Comparison of ENCODE assay signal across 13 cellular contexts in genomic region chr4:110164251-110164650, GRCh38. TPM values are rescaled to one million over a fixed set of nuclear protein-coding genes. Genes with fewer than 3 reads are reported as not detected.
DNase-seq lines count a peak whose midpoint lies in the region; ATAC-seq and TF ChIP-seq lines count a peak whose summit lies in the region.
"Had no signal": no experiment of that assay in that cellular context is flagged by ENCODE, and none has a peak within 500 bp of the region (broad histone marks: within the 10 kb centered on the region; RNA-seq: fewer than 3 reads in every experiment).

No MANE protein-coding gene starts in this region.

- H3K27me3 Mint-ChIP-seq in stimulated activated naive CD8-positive, alpha-beta T cell treated with anti-CD3 and anti-CD28 coated beads, Interleukin-15, Interleukin-2, amounts not matched to agents 100 ng/mL and 50 ng/mL, for 24 hours, result no peaks in the 10 kb centered on the region
- H3K27me3 Mint-ChIP-seq in activated CD8-positive, alpha-beta T cell treated with anti-CD3 and anti-CD28 coated beads, Interleukin-2, amount 10 ng/mL, durations not matched to agents 7 days and 5 days (ENCODE audit: low read depth), result no peaks in the 10 kb centered on the region
- no peaks in the 10 kb centered on the region for H3K27me3 Mint-ChIP-seq in type B pancreatic cell
- H3K27me3 Mint-ChIP-seq: progenitor cell of endocrine pancreas had no signal

- no peak for ATAC-seq in stimulated activated naive CD8-positive, alpha-beta T cell treated with anti-CD3 and anti-CD28 coated beads, Interleukin-15, Interleukin-2, amounts not matched to agents 100 U/mL and 50 U/mL, for 24 hours
- ATAC-seq in activated CD8-positive, alpha-beta T cell treated with anti-CD3 and anti-CD28 coated beads, Interleukin-2, amount 10 ng/mL, durations not matched to agents 7 days and 5 days, result no peak
- ATAC-seq in HG03196 (IDR thresholded peaks at IDR 0.05; ENCODE audit: unreplicated experiment), result no peak

- H3K4me1 Mint-ChIP-seq in stimulated activated naive CD8-positive, alpha-beta T cell treated with anti-CD3 and anti-CD28 coated beads, Interleukin-15, Interleukin-2, amounts not matched to agents 100 ng/mL and 50 ng/mL, for 24 hours (ENCODE audit: low read depth), result peaks cover 39% of the 10 kb centered on the region
- peaks cover 30% of the 10 kb centered on the region for H3K4me1 Mint-ChIP-seq in activated CD8-positive, alpha-beta T cell treated with anti-CD3 and anti-CD28 coated beads, Interleukin-2, amount 10 ng/mL, durations not matched to agents 7 days and 5 days (ENCODE audit: low read depth)
- peaks cover 30% of the 10 kb centered on the region for H3K4me1 Mint-ChIP-seq in type B pancreatic cell (ENCODE audit: unreplicated experiment)

- POLR2A ChIA-PET in activated CD8-positive, alpha-beta T cell treated with anti-CD3 and anti-CD28 coated beads, Interleukin-2, amount 10 ng/mL, durations not matched to agents 7 days and 5 days (lab: Charles Lee), result interaction anchor here (0.6 to 2.8 kb wide), 5 partner anchors 20 to 1935 kb away, joined by 3 to 31 read pairs (median 4); partner anchors contain the start of gene ELOVL6

- CTCF ChIA-PET in activated CD8-positive, alpha-beta T cell treated with anti-CD3 and anti-CD28 coated beads, Interleukin-2, amount 10 ng/mL, durations not matched to agents 7 days and 5 days (lab: Charles Lee), result interaction anchor here (1.2 to 2.1 kb wide), 6 partner anchors 16 to 165 kb away, joined by 3 to 22 read pairs (median 4); no protein-coding TSS in a partner anchor

- H3K4me3 Mint-ChIP-seq in stimulated activated naive CD8-positive, alpha-beta T cell treated with anti-CD3 and anti-CD28 coated beads, Interleukin-15, Interleukin-2, amounts not matched to agents 100 ng/mL and 50 ng/mL, for 24 hours, result peak overlapping the region; percentile 17
- no peak overlapping the region for H3K4me3 Mint-ChIP-seq in activated CD8-positive, alpha-beta T cell treated with anti-CD3 and anti-CD28 coated beads, Interleukin-2, amount 10 ng/mL, durations not matched to agents 7 days and 5 days
- H3K4me3 Mint-ChIP-seq in type B pancreatic cell, result no peak overlapping the region

- H3K27ac Mint-ChIP-seq in stimulated activated naive CD8-positive, alpha-beta T cell treated with anti-CD3 and anti-CD28 coated beads, Interleukin-15, Interleukin-2, amounts not matched to agents 100 ng/mL and 50 ng/mL, for 24 hours, result peak overlapping the region; percentile 98
- peak overlapping the region; percentile 67 for H3K27ac Mint-ChIP-seq in activated CD8-positive, alpha-beta T cell treated with anti-CD3 and anti-CD28 coated beads, Interleukin-2, amount 10 ng/mL, durations not matched to agents 7 days and 5 days
- peak overlapping the region; percentile 14 for H3K27ac Mint-ChIP-seq in type B pancreatic cell
- H3K27ac Mint-ChIP-seq: progenitor cell of endocrine pancreas had no signal

- H3K4me3 ChIP-seq in fibroblast of pulmonary artery (replicated peaks; ENCODE audit: low read depth, low read length), result no peak overlapping the region

- no peak for DNase-seq in stimulated activated naive CD8-positive, alpha-beta T cell treated with anti-CD3 and anti-CD28 coated beads, Interleukin-15, Interleukin-2, amounts not matched to agents 100 U/mL and 50 U/mL, for 24 hours
- no peak for DNase-seq in activated CD8-positive, alpha-beta T cell treated with anti-CD3 and anti-CD28 coated beads, Interleukin-2, amount 10 ng/mL, durations not matched to agents 7 days and 5 days
- DNase-seq in fibroblast of pulmonary artery (ENCODE audit: low read depth) (peak; percentile 11), type B pancreatic cell (ENCODE audit: extremely low spot score, unreplicated experiment) (no peak), KG1 (lab: John Stamatoyannopoulos, UW) (no peak), ureter (ENCODE audit: low spot score) (no peak)
- DNase-seq: activated effector memory CD4-positive, alpha-beta T cell treated with anti-CD3 and anti-CD28 coated beads, Interleukin-2, amount 50 U/mL, for 16 hours; COR-L47; left cardiac atrium; NCI-H526 treated with DMSO at 0.1 percent for 48 hours had no signal

- peaks cover 9% of the 10 kb centered on the region for H3K36me3 Mint-ChIP-seq in stimulated activated naive CD8-positive, alpha-beta T cell treated with anti-CD3 and anti-CD28 coated beads, Interleukin-15, Interleukin-2, amounts not matched to agents 100 ng/mL and 50 ng/mL, for 24 hours (ENCODE audit: low read depth)
- peaks cover 37% of the 10 kb centered on the region for H3K36me3 Mint-ChIP-seq in activated CD8-positive, alpha-beta T cell treated with anti-CD3 and anti-CD28 coated beads, Interleukin-2, amount 10 ng/mL, durations not matched to agents 7 days and 5 days (ENCODE audit: low read depth)
- peaks cover 18% of the 10 kb centered on the region for H3K36me3 Mint-ChIP-seq in type B pancreatic cell

- peaks cover 3% of the 10 kb centered on the region for H3K9me3 Mint-ChIP-seq in stimulated activated naive CD8-positive, alpha-beta T cell treated with anti-CD3 and anti-CD28 coated beads, Interleukin-15, Interleukin-2, amounts not matched to agents 100 ng/mL and 50 ng/mL, for 24 hours
- H3K9me3 Mint-ChIP-seq in activated CD8-positive, alpha-beta T cell treated with anti-CD3 and anti-CD28 coated beads, Interleukin-2, amount 10 ng/mL, durations not matched to agents 7 days and 5 days (ENCODE audit: insufficient read depth), result no peaks in the 10 kb centered on the region
- H3K9me3 Mint-ChIP-seq in type B pancreatic cell, result no peaks in the 10 kb centered on the region

- no peak for TF ChIP-seq CTCF in fibroblast of pulmonary artery (IDR thresholded peaks at IDR 0.05; ENCODE audit: low read length, missing control alignments)
- TF ChIP-seq CTCF in type B pancreatic cell (conservative IDR thresholded peaks at IDR 0.05), result no peak

RNA-seq across cellular contexts. Expression of gene ELOVL6, which starts 34.2 kb away (rescaled TPM):
- 10 to 100 TPM; 17.4 to 18.7 TPM for total RNA-seq in activated CD8-positive, alpha-beta T cell treated with anti-CD3 and anti-CD28 coated beads, Interleukin-2, amount 10 ng/mL, durations not matched to agents 7 days and 5 days
- total RNA-seq in type B pancreatic cell (ENCODE audit: low replicate concordance), result 33.4 and 51.6 TPM in 2 replicates
- 62.3 TPM for total RNA-seq in ureter

Comparison
In these comparisons a context has a peak if more than half of its experiments do, and no peak if none do; other contexts are left out.
1. H3K27ac Mint-ChIP-seq: peak in every context shown above with its lines; median percentile 98 in stimulated activated naive CD8-positive, alpha-beta T cell treated with anti-CD3 and anti-CD28 coated beads, Interleukin-15, Interleukin-2, amounts not matched to agents 100 ng/mL and 50 ng/mL, for 24 hours; 67 in activated CD8-positive, alpha-beta T cell treated with anti-CD3 and anti-CD28 coated beads, Interleukin-2, amount 10 ng/mL, durations not matched to agents 7 days and 5 days; 14 in type B pancreatic cell.